Comparison of ENCODE assay signal across 8 cellular contexts in the genomic region with DNA sequence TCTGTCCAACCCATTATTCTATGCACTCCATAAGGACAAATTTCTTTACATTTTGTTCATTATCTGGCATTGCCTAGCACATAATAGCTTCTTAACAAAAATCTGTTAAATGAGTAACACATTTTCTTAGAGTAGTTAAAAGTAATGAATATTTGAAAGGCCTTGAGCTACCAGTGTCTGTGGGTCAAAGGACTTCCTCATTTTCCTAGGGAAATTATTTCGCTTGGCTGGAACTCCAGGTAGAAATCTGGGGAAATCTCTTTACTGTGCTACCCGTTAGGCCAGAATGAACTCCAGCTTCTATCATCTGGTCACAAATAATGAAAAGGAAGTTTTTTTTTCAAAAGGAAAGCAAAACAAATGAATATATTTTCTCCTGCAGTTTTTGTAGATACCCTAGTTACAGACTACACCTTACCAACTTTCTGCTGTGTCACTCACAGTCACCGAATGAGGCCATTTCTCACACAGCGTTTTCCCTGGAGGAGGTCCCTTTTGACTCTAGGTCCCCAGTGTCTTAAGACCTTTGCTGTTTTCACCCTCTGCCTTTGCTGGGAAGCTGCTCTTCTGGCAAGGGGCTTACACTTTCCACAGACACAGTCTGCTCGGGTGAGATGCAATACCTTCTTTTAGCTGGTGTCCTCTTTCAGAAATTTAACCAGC. TPM values are rescaled to one million over a fixed set of nuclear protein-coding genes. Genes with fewer than 3 reads are reported as not detected.
DNase-seq lines count a peak whose midpoint lies in the region; ATAC-seq lines count a peak whose summit lies in the region.

No MANE protein-coding gene starts in this region.

- peaks cover 33% of the 10 kb centered on the region for H3K4me1 Mint-ChIP-seq in activated CD8-positive, alpha-beta T cell treated with anti-CD3 and anti-CD28 coated beads, Interleukin-2, amount 10 ng/mL, durations not matched to agents 7 days and 5 days (ENCODE audit: low read depth)

- H3K27ac ChIP-seq in muscle layer of colon (ENCODE audit: low read depth, low read length) (no peak overlapping the region), SJCRH30 (no peak overlapping the region)

- no peaks in the 10 kb centered on the region for H3K9me3 ChIP-seq in muscle layer of colon (ENCODE audit: low read length)
- H3K9me3 ChIP-seq in SJCRH30 (replicated peaks), result no peaks in the 10 kb centered on the region

- H3K4me1 ChIP-seq in muscle layer of colon (ENCODE audit: insufficient read depth, low read length) (no peaks in the 10 kb centered on the region), SJCRH30 (peaks cover 4% of the 10 kb centered on the region; the same call in 1 of the 2 replicates)

- DNase-seq in activated CD8-positive, alpha-beta T cell treated with anti-CD3 and anti-CD28 coated beads, Interleukin-2, amount 10 ng/mL, durations not matched to agents 7 days and 5 days, result peak; percentile 35
- DNase-seq in superior temporal gyrus (ENCODE audit: extremely low spot score), result no peak
- DNase-seq in SJCRH30, result no peak
- no peak for DNase-seq in NCI-H1436 (lab: John Stamatoyannopoulos, UW)

- H3K27me3 ChIP-seq in muscle layer of colon (ENCODE audit: control insufficient read depth in 1 of 2, insufficient read depth in 2 of 2, low read length in 2 of 2), result no peaks in the 10 kb centered on the region
- H3K27me3 ChIP-seq in SJCRH30, result no peaks in the 10 kb centered on the region

- peak overlapping the region; percentile 88 for H3K27ac Mint-ChIP-seq in activated CD8-positive, alpha-beta T cell treated with anti-CD3 and anti-CD28 coated beads, Interleukin-2, amount 10 ng/mL, durations not matched to agents 7 days and 5 days

- H3K4me3 Mint-ChIP-seq in activated CD8-positive, alpha-beta T cell treated with anti-CD3 and anti-CD28 coated beads, Interleukin-2, amount 10 ng/mL, durations not matched to agents 7 days and 5 days, result peak overlapping the region; percentile 98

- peak overlapping the region; percentile 16 for H3K9ac ChIP-seq in muscle layer of colon (ENCODE audit: low read length)

- peaks cover 39% of the 10 kb centered on the region for H3K36me3 Mint-ChIP-seq in activated CD8-positive, alpha-beta T cell treated with anti-CD3 and anti-CD28 coated beads, Interleukin-2, amount 10 ng/mL, durations not matched to agents 7 days and 5 days (ENCODE audit: low read depth)

- H3K36me3 ChIP-seq in muscle layer of colon (ENCODE audit: insufficient read depth, low read length) (peaks cover 9% of the 10 kb centered on the region), SJCRH30 (no peaks in the 10 kb centered on the region)

- ATAC-seq in GM18907 (IDR thresholded peaks at IDR 0.05; ENCODE audit: unreplicated experiment), result peak; percentile 46
- peak; percentile 45 for ATAC-seq in HG02938 (IDR thresholded peaks at IDR 0.05; ENCODE audit: unreplicated experiment)
- peak; percentile 32 for ATAC-seq in activated CD8-positive, alpha-beta T cell treated with anti-CD3 and anti-CD28 coated beads, Interleukin-2, amount 10 ng/mL, durations not matched to agents 7 days and 5 days
- no peak for ATAC-seq in HG03442 (IDR thresholded peaks at IDR 0.05; ENCODE audit: unreplicated experiment)

- CTCF ChIA-PET in activated CD8-positive, alpha-beta T cell treated with anti-CD3 and anti-CD28 coated beads, Interleukin-2, amount 10 ng/mL, durations not matched to agents 7 days and 5 days (lab: Charles Lee), result interaction anchor here (0.7 to 2.6 kb wide), 6 partner anchors 10 to 723 kb away, joined by 3 to 11 read pairs (median 3); partner anchors contain the start of gene SAMD9

- peaks cover 7% of the 10 kb centered on the region for H3K9me3 Mint-ChIP-seq in activated CD8-positive, alpha-beta T cell treated with anti-CD3 and anti-CD28 coated beads, Interleukin-2, amount 10 ng/mL, durations not matched to agents 7 days and 5 days (ENCODE audit: insufficient read depth)

- H3K4me3 ChIP-seq in muscle layer of colon (ENCODE audit: low read depth in 1 of 2, low read length in 2 of 2) (peak overlapping the region; percentile 15 to 65), SJCRH30 (no peak overlapping the region)

- H3K27me3 Mint-ChIP-seq in activated CD8-positive, alpha-beta T cell treated with anti-CD3 and anti-CD28 coated beads, Interleukin-2, amount 10 ng/mL, durations not matched to agents 7 days and 5 days (ENCODE audit: low read depth), result no peaks in the 10 kb centered on the region

- POLR2A ChIA-PET in activated CD8-positive, alpha-beta T cell treated with anti-CD3 and anti-CD28 coated beads, Interleukin-2, amount 10 ng/mL, durations not matched to agents 7 days and 5 days (lab: Charles Lee), result interaction anchor here (2.6 kb wide), 1 partner anchor 29 kb away, joined by 21 read pairs; the partner anchor contains the start of gene SAMD9

RNA-seq across cellular contexts. Expression of gene SAMD9L, which starts 1.6 kb away (rescaled TPM):
- total RNA-seq in activated CD8-positive, alpha-beta T cell treated with anti-CD3 and anti-CD28 coated beads, Interleukin-2, amount 10 ng/mL, durations not matched to agents 7 days and 5 days, result 100 to 1,000 TPM; 102 to 109 TPM
- 0.79 and 1.8 TPM in 2 replicates for total RNA-seq in SJCRH30 (2014; rRNA removed; shearing (Covaris generic))

RNA-seq across cellular contexts. Expression of gene SAMD9, which starts 28.8 kb away (rescaled TPM):
- total RNA-seq in activated CD8-positive, alpha-beta T cell treated with anti-CD3 and anti-CD28 coated beads, Interleukin-2, amount 10 ng/mL, durations not matched to agents 7 days and 5 days, result 10 to 100 TPM; 49.0 to 51.0 TPM
- total RNA-seq in SJCRH30 (2014; rRNA removed; shearing (Covaris generic)), result 4.9 and 6.0 TPM in 2 replicates

Comparison
In these comparisons a context has a peak if more than half of its experiments do, and no peak if none do; other contexts are left out.
1. RNA of gene SAMD9L, which starts 1.6 kb away (total RNA-seq): 102 to 109 TPM in activated CD8-positive, alpha-beta T cell treated with anti-CD3 and anti-CD28 coated beads, Interleukin-2, amount 10 ng/mL, durations not matched to agents 7 days and 5 days; 0.79 to 1.8 TPM in SJCRH30; every median in the first group is over 10 times any median in the second.